In the genomic region with DNA sequence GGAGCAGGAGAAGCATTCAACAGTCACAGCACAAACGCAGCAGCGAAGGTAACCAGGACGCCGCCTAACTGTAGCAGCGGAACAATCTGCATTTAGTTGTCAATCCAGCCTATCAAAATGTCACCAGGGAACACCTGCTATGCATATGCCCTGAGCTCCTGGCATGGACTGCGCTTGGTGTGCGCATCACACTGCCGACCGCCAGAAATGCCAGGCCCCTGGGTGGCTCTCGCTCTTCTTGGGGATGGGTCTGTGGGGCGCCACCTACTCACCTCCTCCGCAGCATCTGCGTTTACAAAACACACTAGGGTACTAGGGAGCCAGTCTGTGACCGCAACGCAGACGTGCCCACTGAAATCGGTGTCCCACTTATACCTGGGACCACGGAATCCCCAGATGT, we compare ENCODE assay signal across 18 cellular contexts. TPM values are rescaled to one million over a fixed set of nuclear protein-coding genes. Genes with fewer than 3 reads are reported as not detected.
A peak's percentile ranks its signal among the peaks of the same experiment; 100 is the strongest.
DNase-seq lines count a peak whose midpoint lies in the region; ATAC-seq and TF ChIP-seq lines count a peak whose summit lies in the region.
"Had no signal": no experiment of that assay in that cellular context is flagged by ENCODE, and none has a peak within 500 bp of the region (broad histone marks: within the 10 kb centered on the region; RNA-seq: fewer than 3 reads in every experiment).

No MANE protein-coding gene starts in this region.

- H3K27ac ChIP-seq in osteoblast (ENCODE audit: low read depth, low read length), result no peak overlapping the region
- H3K27ac ChIP-seq in ascending aorta, result no peak overlapping the region

- H3K4me1 Mint-ChIP-seq in activated T-helper 2 cell treated with anti-CD3 and anti-CD28 coated beads, Interferon-gamma antibody, Interleukin-2, Interleukin-4, amounts not matched to agents 10 μg/mL and 5 μg/mL and 100 μg/mL, durations not matched to agents 14 hours and 24 hours and 36 hours (ENCODE audit: low read depth), result peaks cover 11% of the 10 kb centered on the region
- peaks cover 18 to 40% of the 10 kb centered on the region in 2 donors for H3K4me1 Mint-ChIP-seq in stimulated activated naive B cell treated with anti-CD40 and anti-IgM and Interleukin-4, amounts not matched to agents 10 μg/mL and 1 μg/mL and 100 μg/mL, for 72 hours

- H3K4me2 ChIP-seq in osteoblast (ENCODE audit: insufficient read depth, low read length), result no peak overlapping the region

- intact Hi-C loops in activated T-helper 2 cell treated with anti-CD3 and anti-CD28 coated beads, Interferon-gamma antibody, Interleukin-2, Interleukin-4, amounts not matched to agents 10 μg/mL and 5 μg/mL and 100 μg/mL, durations not matched to agents 14 hours and 24 hours and 36 hours (cut with micrococcal nuclease), result no loop called here
- intact Hi-C loops in ascending aorta (cut with DNase I), result loop anchor here (5.0 kb wide), 2 partner anchors 159 to 669 kb away; partner anchors contain the start of gene MBP

- H2AFZ ChIP-seq in osteoblast (ENCODE audit: low read length), result no peak overlapping the region

- no peak overlapping the region for H3K27ac Mint-ChIP-seq in activated T-helper 2 cell treated with anti-CD3 and anti-CD28 coated beads, Interferon-gamma antibody, Interleukin-2, Interleukin-4, amounts not matched to agents 10 μg/mL and 5 μg/mL and 100 μg/mL, durations not matched to agents 14 hours and 24 hours and 36 hours
- no peak overlapping the region for H3K27ac Mint-ChIP-seq in stimulated activated naive B cell treated with anti-CD40 and anti-IgM and Interleukin-4, amounts not matched to agents 10 μg/mL and 1 μg/mL and 100 μg/mL, for 72 hours

- H3K4me3 ChIP-seq in osteoblast (ENCODE audit: insufficient read depth, low read length) (no peak overlapping the region), ascending aorta (no peak overlapping the region)
- H3K4me3 ChIP-seq: K562 had no signal

- no peaks in the 10 kb centered on the region for H3K9me3 Mint-ChIP-seq in activated T-helper 2 cell treated with anti-CD3 and anti-CD28 coated beads, Interferon-gamma antibody, Interleukin-2, Interleukin-4, amounts not matched to agents 10 μg/mL and 5 μg/mL and 100 μg/mL, durations not matched to agents 14 hours and 24 hours and 36 hours
- H3K9me3 Mint-ChIP-seq in stimulated activated naive B cell treated with anti-CD40 and anti-IgM and Interleukin-4, amounts not matched to agents 10 μg/mL and 1 μg/mL and 100 μg/mL, for 72 hours, result no peaks in the 10 kb centered on the region

- DNase-seq in GM20000 (ENCODE audit: low spot score), result peak; percentile 8
- DNase-seq in activated T-helper 2 cell treated with anti-CD3 and anti-CD28 coated beads, Interferon-gamma antibody, Interleukin-2, Interleukin-4, amounts not matched to agents 10 μg/mL and 5 μg/mL and 100 μg/mL, durations not matched to agents 14 hours and 24 hours and 36 hours (ENCODE audit: low spot score), result peak; percentile 5
- peak; percentile 38 for DNase-seq in left lobe of liver (ENCODE audit: low spot score)
- peak; percentile 22 for DNase-seq in osteoblast (ENCODE audit: insufficient read length, low spot score, missing footprints)
- no peak for DNase-seq in NCI-H345 (lab: John Stamatoyannopoulos, UW)
- DNase-seq in ascending aorta (ENCODE audit: low spot score in 2 of 2), result no peak
- DNase-seq in stimulated activated naive B cell treated with anti-CD40 and anti-IgM and Interleukin-4, amounts not matched to agents 10 μg/mL and 1 μg/mL and 100 μg/mL, for 72 hours, result no peak
- DNase-seq: ACHN, C1 segment of cervical spinal cord, DMS79, NCI-H1092 treated with DMSO at 0.1 percent for 48 hours, NCI-H1694, NCI-H2081 treated with DMSO at 0.1 percent for 48 hours, NCI-H510A treated with DMSO at 0.1 percent for 48 hours, NCI-H774, OCI-M1, Right ventricle myocardium superior had no signal

- peaks cover 59% of the 10 kb centered on the region for H3K79me2 ChIP-seq in osteoblast (ENCODE audit: insufficient read depth, low read length)

- H3K36me3 ChIP-seq in osteoblast (ENCODE audit: insufficient read depth, low read length) (peaks cover 8% of the 10 kb centered on the region), ascending aorta (no peaks in the 10 kb centered on the region)

- TF ChIP-seq CTCF in GM20000 (IDR thresholded peaks at IDR 0.05; ENCODE audit: extremely low read depth, missing control alignments) (no peak), osteoblast (IDR thresholded peaks at IDR 0.05; ENCODE audit: extremely low read depth, low read depth, low read length) (no peak), ascending aorta (IDR thresholded peaks at IDR 0.05) (no peak)

- no peaks in the 10 kb centered on the region for H3K36me3 Mint-ChIP-seq in activated T-helper 2 cell treated with anti-CD3 and anti-CD28 coated beads, Interferon-gamma antibody, Interleukin-2, Interleukin-4, amounts not matched to agents 10 μg/mL and 5 μg/mL and 100 μg/mL, durations not matched to agents 14 hours and 24 hours and 36 hours (ENCODE audit: low read depth)
- peaks cover 18 to 34% of the 10 kb centered on the region in 2 donors for H3K36me3 Mint-ChIP-seq in stimulated activated naive B cell treated with anti-CD40 and anti-IgM and Interleukin-4, amounts not matched to agents 10 μg/mL and 1 μg/mL and 100 μg/mL, for 72 hours

- H3K4me1 ChIP-seq in osteoblast (ENCODE audit: insufficient read depth, low read length) (peaks cover 24% of the 10 kb centered on the region), ascending aorta (peaks cover 0 to 12% of the 10 kb centered on the region in 2 donors)

- H3K27me3 ChIP-seq in osteoblast (ENCODE audit: insufficient read depth, low read length), result no peaks in the 10 kb centered on the region
- H3K27me3 ChIP-seq in ascending aorta, result no peaks in the 10 kb centered on the region

- H4K20me1 ChIP-seq in osteoblast (ENCODE audit: insufficient read depth, low read length), result peaks cover 8% of the 10 kb centered on the region

- no peak for ATAC-seq in left lobe of liver
- ATAC-seq in stimulated activated naive B cell treated with anti-CD40 and anti-IgM and Interleukin-4, amounts not matched to agents 10 μg/mL and 1 μg/mL and 100 μg/mL, for 72 hours (replicated peaks), result no peak
- ATAC-seq: K562 had no signal

- H3K9me3 ChIP-seq in osteoblast (ENCODE audit: low read depth, low read length) (no peaks in the 10 kb centered on the region), ascending aorta (no peaks in the 10 kb centered on the region)

- peaks cover 2% of the 10 kb centered on the region for H3K27me3 Mint-ChIP-seq in activated T-helper 2 cell treated with anti-CD3 and anti-CD28 coated beads, Interferon-gamma antibody, Interleukin-2, Interleukin-4, amounts not matched to agents 10 μg/mL and 5 μg/mL and 100 μg/mL, durations not matched to agents 14 hours and 24 hours and 36 hours (ENCODE audit: low read depth)
- no peaks in the 10 kb centered on the region for H3K27me3 Mint-ChIP-seq in stimulated activated naive B cell treated with anti-CD40 and anti-IgM and Interleukin-4, amounts not matched to agents 10 μg/mL and 1 μg/mL and 100 μg/mL, for 72 hours

- H3K4me3 Mint-ChIP-seq in activated T-helper 2 cell treated with anti-CD3 and anti-CD28 coated beads, Interferon-gamma antibody, Interleukin-2, Interleukin-4, amounts not matched to agents 10 μg/mL and 5 μg/mL and 100 μg/mL, durations not matched to agents 14 hours and 24 hours and 36 hours (ENCODE audit: low read depth), result no peak overlapping the region
- no peak overlapping the region for H3K4me3 Mint-ChIP-seq in stimulated activated naive B cell treated with anti-CD40 and anti-IgM and Interleukin-4, amounts not matched to agents 10 μg/mL and 1 μg/mL and 100 μg/mL, for 72 hours

RNA-seq across cellular contexts. Expression of gene ZNF516, which starts 31.7 kb away (rescaled TPM):
- total RNA-seq in activated T-helper 2 cell treated with anti-CD3 and anti-CD28 coated beads, Interferon-gamma antibody, Interleukin-2, Interleukin-4, amounts not matched to agents 10 μg/mL and 5 μg/mL and 100 μg/mL, durations not matched to agents 14 hours and 24 hours and 36 hours, result 1.2 and 1.9 TPM in 2 replicates
- total RNA-seq in left lobe of liver, result 16.2 TPM
- total RNA-seq in osteoblast, result 16.3 and 17.7 TPM in 2 replicates
- total RNA-seq in ascending aorta, result 21.6 TPM

Comparison
In these comparisons a context has a peak if more than half of its experiments do, and no peak if none do; other contexts are left out.
1. DNase-seq: peak in GM20000 (single experiment), activated T-helper 2 cell treated with anti-CD3 and anti-CD28 coated beads, Interferon-gamma antibody, Interleukin-2, Interleukin-4, amounts not matched to agents 10 μg/mL and 5 μg/mL and 100 μg/mL, durations not matched to agents 14 hours and 24 hours and 36 hours (single experiment), left lobe of liver (single experiment) and osteoblast (single experiment); none in NCI-H345 (single experiment), ascending aorta (0 of 2) and stimulated activated naive B cell treated with anti-CD40 and anti-IgM and Interleukin-4, amounts not matched to agents 10 μg/mL and 1 μg/mL and 100 μg/mL, for 72 hours (single experiment).